Comparison of ENCODE assay signal across 14 cellular contexts in genomic region chr2:41926614-41927580, GRCh38.
DNase-seq lines count a peak whose midpoint lies in the region; ATAC-seq, FAIRE-seq and TF ChIP-seq lines count a peak whose summit lies in the region.
"Had no signal": no experiment of that assay in that cellular context is flagged by ENCODE, and none has a peak within 500 bp of the region (broad histone marks: within the 10 kb centered on the region; RNA-seq: fewer than 3 reads in every experiment).

No MANE protein-coding gene starts in this region.

- H3K4me3 ChIP-seq in K562 = no peak overlapping the region
- H3K4me3 ChIP-seq in gastrocnemius medialis = no peak overlapping the region
- no peak overlapping the region for H3K4me3 ChIP-seq in PC-3 (ENCODE audit: low read length)
- H3K4me3 ChIP-seq: cardiac muscle cell, prostate gland had no signal

- DNase-seq in EH (ENCODE audit: low read depth) (peak; percentile 55), K562 (ENCODE audit: extremely low read depth in 1 of 4, low spot score in 3 of 4) (peak in 1 of 4 experiments; percentile 28), kidney tubule cell (ENCODE audit: low spot score) (peak; percentile 52), gastrocnemius medialis (peak; percentile 89 to 98), AML-193 (lab: John Stamatoyannopoulos, UW) (no peak), PC-3 (no peak), GM19238 (ENCODE audit: insufficient read length, low spot score) (no peak)
- DNase-seq: activated CD4-positive, alpha-beta T cell treated with anti-CD3 and anti-CD28 coated beads, Interleukin-2, amount 50 U/mL, for 4 hours; NCI-H1048; NCI-H345 had no signal

- H3K9ac ChIP-seq in K562 (ENCODE audit: insufficient read depth in 1 of 2, low read depth in 2 of 2, low read length in 2 of 2) (no peak overlapping the region), PC-3 (ENCODE audit: low read length) (no peak overlapping the region)

- H3K9me1 ChIP-seq in K562 (ENCODE audit: control insufficient read depth, insufficient read depth, low read length) = no peaks in the 10 kb centered on the region

- TF ChIP-seq CTCF in K562 (IDR thresholded peaks at IDR 0.05 in 2 of 3, conservative IDR thresholded peaks at IDR 0.05 in 1 of 3; ENCODE audit: insufficient read depth in 2 of 3, low read depth in 1 of 3, low read length in 3 of 3) = no peak
- TF ChIP-seq CTCF in gastrocnemius medialis (IDR thresholded peaks at IDR 0.05 in 4 of 5, conservative IDR thresholded peaks at IDR 0.05 in 1 of 5) = peak in 1 of 5 experiments; percentile 21
- no peak for TF ChIP-seq CTCF in PC-3 (conservative IDR thresholded peaks at IDR 0.05; ENCODE audit: low read depth, low read length)

- no peak for FAIRE-seq in K562 (lab: Jason Lieb, UNC)
- FAIRE-seq: endothelial cell of umbilical vein had no signal

- intact Hi-C loops in K562 (cut with micrococcal nuclease) = no loop called here
- intact Hi-C loops in gastrocnemius medialis (cut with DNase I; ENCODE audit: low total_unique reads) = loop anchor here (1.0 to 5.0 kb wide), 4 partner anchors 76 to 435 kb away; partner anchors contain the start of gene COX7A2L
- intact Hi-C loops in PC-3 (cut with micrococcal nuclease) = no loop called here

- no TSS peak for BruUV-seq in K562 (replicated peaks; lab: Mats Ljungman, UMichigan)
- BruUV-seq in PC-3 (replicated peaks; lab: Mats Ljungman, UMichigan) = no TSS peak

- no peaks in the 10 kb centered on the region for H4K20me1 ChIP-seq in K562 (replicated peaks; ENCODE audit: control insufficient read depth, insufficient read depth, low read length)
- no peaks in the 10 kb centered on the region for H4K20me1 ChIP-seq in PC-3 (ENCODE audit: low read length)

- H3K4me1 ChIP-seq in K562 (replicated peaks in 1 of 2; ENCODE audit: control insufficient read depth in 2 of 2, insufficient read depth in 2 of 2, low read length in 2 of 2) = peaks cover 0 to 3% of the 10 kb centered on the region in 2 experiments; a peak in 2 of 5 replicates
- peaks cover 71 to 84% of the 10 kb centered on the region in 2 donors for H3K4me1 ChIP-seq in gastrocnemius medialis
- peaks cover 42% of the 10 kb centered on the region for H3K4me1 ChIP-seq in PC-3 (ENCODE audit: insufficient read depth, low read length)
- H3K4me1 ChIP-seq: prostate gland had no signal

- POLR2A ChIA-PET in K562 (lab: Yijun Ruan, JAX) = interaction anchor here (0.7 to 1.2 kb wide), 5 partner anchors 12 to 23 kb away, joined by 3 to 5 read pairs (median 4); no protein-coding TSS in a partner anchor
- POLR2A ChIA-PET in PC-3 (lab: Charles Lee; ENCODE audit: unreplicated experiment) = no interaction called here

- TF ChIP-seq POLR2A in K562 (conservative IDR thresholded peaks at IDR 0.05) (no peak), gastrocnemius medialis (IDR thresholded peaks at IDR 0.05) (peak; percentile 36 to 68)

- H3K36me3 ChIP-seq in K562 (ENCODE audit: control insufficient read depth, insufficient read depth, low read length) (no peaks in the 10 kb centered on the region), gastrocnemius medialis (no peaks in the 10 kb centered on the region), PC-3 (ENCODE audit: low read depth, low read length) (no peaks in the 10 kb centered on the region)
- H3K36me3 ChIP-seq: cardiac muscle cell, prostate gland had no signal

- H3K9me2 ChIP-seq in PC-3 (replicated peaks; ENCODE audit: low read length) = no peaks in the 10 kb centered on the region

- H3K9me3 ChIP-seq in K562 (replicated peaks; ENCODE audit: control insufficient read depth, insufficient read depth, low read depth, low read length) (no peaks in the 10 kb centered on the region), gastrocnemius medialis (no peaks in the 10 kb centered on the region), PC-3 (ENCODE audit: low read length) (no peaks in the 10 kb centered on the region)
- H3K9me3 ChIP-seq: prostate gland had no signal

- no peak overlapping the region for H3K27ac ChIP-seq in K562 (ENCODE audit: extremely low read depth, low read depth, low read length)
- peak overlapping the region; percentile 89 to 98 (median 98) for H3K27ac ChIP-seq in gastrocnemius medialis
- no peak overlapping the region for H3K27ac ChIP-seq in PC-3 (ENCODE audit: low read length)
- H3K27ac ChIP-seq: cardiac muscle cell, prostate gland had no signal

- no peak overlapping the region for H2AFZ ChIP-seq in K562 (ENCODE audit: low read depth, low read length)
- no peak overlapping the region for H2AFZ ChIP-seq in PC-3 (ENCODE audit: low read length)

- H3F3A ChIP-seq in PC-3 (ENCODE audit: low read length, unreplicated experiment) = no peaks in the 10 kb centered on the region

- no peak for TF ChIP-seq EP300 in K562 (IDR thresholded peaks at IDR 0.05; ENCODE audit: low read length)

- no peak overlapping the region for H3K4me2 ChIP-seq in K562 (ENCODE audit: insufficient read depth, low read length)
- H3K4me2 ChIP-seq in PC-3 (ENCODE audit: low read length) = no peak overlapping the region

- no peak for TF ChIP-seq RAD21 in K562 (CRISPR knock-in tag; conservative IDR thresholded peaks at IDR 0.05 in 1 of 2, IDR thresholded peaks at IDR 0.05 in 1 of 2)

- 3% methylated on average over 8 of the region's 8 CpGs for WGBS in K562 (ENCODE audit: insufficient coverage, low coverage, missing lambda C conversion rate)

- H3K79me2 ChIP-seq in K562 (ENCODE audit: control insufficient read depth, insufficient read depth, low read length) (no peaks in the 10 kb centered on the region), PC-3 (ENCODE audit: low read length) (no peaks in the 10 kb centered on the region)

- in situ Hi-C loops in K562 (cut with MboI) (no loop called here), gastrocnemius medialis (cut with MboI; ENCODE audit: low sequenced_read_pairs in 4 of 4) (loop anchor here in 2 of 4 donors (5.0 to 10.0 kb wide), 2 partner anchors 72 to 125 kb away; no protein-coding TSS in a partner anchor)

- CTCF ChIA-PET in K562 (lab: Yijun Ruan, JAX; ENCODE audit: low intra/inter-chr PET ratio) (no interaction called here), PC-3 (lab: Charles Lee) (no interaction called here)

- H3K27me3 ChIP-seq in K562 (ENCODE audit: control insufficient read depth in 2 of 2, insufficient read depth in 2 of 2, low read length in 2 of 2) (peaks cover 7 to 33% of the 10 kb centered on the region in 2 experiments; a peak in 4 of 5 replicates), gastrocnemius medialis (no peaks in the 10 kb centered on the region), PC-3 (ENCODE audit: low read length) (no peaks in the 10 kb centered on the region)
- H3K27me3 ChIP-seq: cardiac muscle cell had no signal

- ATAC-seq in K562 (no peak), gastrocnemius medialis (peak; percentile 65 to 75), PC-3 (no peak), GM21390 (IDR thresholded peaks at IDR 0.05; ENCODE audit: unreplicated experiment) (no peak)

TF ChIP-seq in K562, 482 proteins besides CTCF, POLR2A, EP300 and RAD21 (continues in another document):
- no peak for TF ChIP-seq E2F8 (IDR thresholded peaks at IDR 0.05; ENCODE audit: low read depth, partially characterized antibody)
- no peak for TF ChIP-seq LEF1 (IDR thresholded peaks at IDR 0.05)
- TF ChIP-seq ATF3 (IDR thresholded peaks at IDR 0.05) = 0 out of 2 replicates have a peak, but pooled peaks have one; percentile 10
- TF ChIP-seq ATF3 (CRISPR knock-in tag; conservative IDR thresholded peaks at IDR 0.05) = no peak
- 0 out of 2 replicates have a peak, but pooled peaks have one; percentile 7 for TF ChIP-seq CBFA2T3 (IDR thresholded peaks at IDR 0.05)
- no peak for TF ChIP-seq HIVEP1 (CRISPR knock-in tag; IDR thresholded peaks at IDR 0.05)
- TF ChIP-seq SUPT5H (IDR thresholded peaks at IDR 0.05) = no peak
- TF ChIP-seq GABPB2 (CRISPR knock-in tag; conservative IDR thresholded peaks at IDR 0.05) = no peak
- TF ChIP-seq GABPB1 (CRISPR knock-in tag; IDR thresholded peaks at IDR 0.05) = no peak
- TF ChIP-seq TRIM28 (IDR thresholded peaks at IDR 0.05) = no peak

Comparison
In these comparisons a context has a peak if more than half of its experiments do, and no peak if none do; other contexts are left out.
1. DNase-seq: peak in EH (single experiment), kidney tubule cell (single experiment) and gastrocnemius medialis (2 of 2); none in AML-193 (0 of 2), PC-3 (single experiment) and GM19238 (single experiment).
2. ATAC-seq: peak in gastrocnemius medialis (2 of 2); none in K562 (single experiment), PC-3 (single experiment) and GM21390 (single experiment).
3. H3K27ac ChIP-seq: peak in gastrocnemius medialis (4 of 4); none in K562 (single experiment) and PC-3 (single experiment).